ENCODE assay signal across 8 cellular contexts in genomic region chr19:35267818-35268545, GRCh38. TPM values are rescaled to one million over a fixed set of nuclear protein-coding genes. Genes with fewer than 3 reads are reported as not detected.
DNase-seq lines count a peak whose midpoint lies in the region; ATAC-seq lines count a peak whose summit lies in the region.

No MANE protein-coding gene starts in this region.

- no peaks in the 10 kb centered on the region for H3K27me3 ChIP-seq in mononuclear cell (ENCODE audit: insufficient read depth, low read length)

- peak overlapping the region; percentile 86 for H3K4me3 ChIP-seq in mononuclear cell (ENCODE audit: low read length)

- peaks cover 65% of the 10 kb centered on the region for H3K4me1 ChIP-seq in mononuclear cell (ENCODE audit: insufficient read depth, low read length)

- H3K9me3 ChIP-seq in mononuclear cell (ENCODE audit: low read depth, low read length): no peaks in the 10 kb centered on the region

- peak; percentile 100 for DNase-seq in AG08395 (ENCODE audit: low spot score)
- peak; percentile 41 for DNase-seq in NOMO-1 treated with dmso at 0.1 percent for 144 hours (lab: John Stamatoyannopoulos, UW; ENCODE audit: unreplicated experiment)
- peak; percentile 66 for DNase-seq in activated T-cell treated with anti-CD3 and anti-CD28 coated beads for 24 hours (ENCODE audit: low read depth)
- peak; percentile 93 for DNase-seq in epidermal melanocyte (ENCODE audit: insufficient read length, low spot score)
- DNase-seq in stimulated activated CD8-positive, alpha-beta memory T cell treated with anti-CD3 and anti-CD28 coated beads, Interleukin-4, amount 100 ng/mL, for 4 hours (ENCODE audit: low read depth in 2 of 2, low spot score in 1 of 2): peak; percentile 14 to 43

- peak; percentile 45 for ATAC-seq in GM18868 (IDR thresholded peaks at IDR 0.05; ENCODE audit: unreplicated experiment)
- ATAC-seq in HG03432 (IDR thresholded peaks at IDR 0.05; ENCODE audit: unreplicated experiment): peak; percentile 51

RNA-seq across cellular contexts. Expression of gene USF2, which starts 0.8 kb away (rescaled TPM):
- total RNA-seq in mononuclear cell: 117 TPM

RNA-seq across cellular contexts. Expression of gene HAMP, which starts 14.3 kb away (rescaled TPM):
- 0.31 TPM for total RNA-seq in mononuclear cell

RNA-seq across cellular contexts. Expression of gene LSR, which starts 19.2 kb away (rescaled TPM):
- 13.1 TPM for total RNA-seq in mononuclear cell

RNA-seq across cellular contexts. Expression of gene MAG, which starts 24.0 kb away (rescaled TPM):
- not detected for total RNA-seq in mononuclear cell

RNA-seq across cellular contexts. Expression of gene FAM187B, which starts 39.4 kb away (rescaled TPM):
- 0.21 TPM for total RNA-seq in mononuclear cell

Comparison
In these comparisons a context has a peak if more than half of its experiments do, and no peak if none do; other contexts are left out.
1. Peak in every context shown above with its lines: DNase-seq, ATAC-seq and H3K4me3 ChIP-seq.
2. DNase-seq: peak in every context shown above with its lines; median percentile 100 in AG08395; 93 in epidermal melanocyte; 66 in activated T-cell treated with anti-CD3 and anti-CD28 coated beads for 24 hours; 41 in NOMO-1 treated with dmso at 0.1 percent for 144 hours; 28 in stimulated activated CD8-positive, alpha-beta memory T cell treated with anti-CD3 and anti-CD28 coated beads, Interleukin-4, amount 100 ng/mL, for 4 hours.